In the genomic region with DNA sequence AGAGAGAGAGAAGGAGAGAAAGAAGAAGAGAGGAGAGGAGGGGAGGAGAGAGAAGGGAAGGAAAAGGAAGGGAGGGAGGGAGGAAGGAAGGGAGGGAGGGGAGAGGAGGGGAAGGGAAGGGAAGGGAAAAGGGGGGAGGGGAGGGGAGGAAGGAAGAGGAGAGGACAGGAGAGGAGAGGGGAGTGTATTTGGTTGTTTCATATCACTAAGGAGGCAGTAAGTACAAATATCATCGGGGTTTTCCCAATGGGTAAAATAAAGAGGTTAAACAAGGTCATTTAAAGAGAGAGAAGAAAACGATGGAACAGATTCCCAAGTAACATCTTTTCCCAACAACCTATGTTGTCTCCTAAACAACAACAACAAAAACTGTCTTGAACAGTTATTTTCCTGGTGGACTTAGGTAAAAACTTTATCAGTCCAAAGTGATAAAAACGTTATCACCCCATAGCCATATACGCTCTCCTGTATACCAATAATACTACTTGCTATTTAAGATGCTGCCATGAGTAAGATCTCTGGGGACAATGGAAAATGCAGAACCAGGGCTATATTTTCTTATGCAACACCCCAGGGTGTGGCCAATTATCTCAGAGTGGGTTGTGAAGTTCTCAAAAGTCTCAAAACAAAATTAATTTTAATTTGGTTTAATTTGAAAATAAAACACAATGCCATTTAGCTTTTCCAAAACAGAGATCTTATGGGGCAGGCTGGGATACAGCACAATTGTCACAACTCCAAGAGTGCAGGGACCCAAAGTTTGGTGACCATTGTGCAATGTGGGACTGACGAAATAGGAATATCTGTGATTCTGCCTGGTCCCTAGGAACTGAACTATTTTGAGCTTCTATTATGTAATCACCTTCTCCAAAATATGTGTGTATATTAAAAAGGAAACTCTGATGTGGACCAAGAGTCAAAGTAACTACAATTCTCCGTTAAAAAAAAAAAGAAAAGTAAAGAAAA, we compare ENCODE assay signal across 17 cellular contexts. TPM values are rescaled to one million over a fixed set of nuclear protein-coding genes. Genes with fewer than 3 reads are reported as not detected.
DNase-seq lines count a peak whose midpoint lies in the region; ATAC-seq and TF ChIP-seq lines count a peak whose summit lies in the region.
"Had no signal": no experiment of that assay in that cellular context is flagged by ENCODE, and none has a peak within 500 bp of the region (broad histone marks: within the 10 kb centered on the region; RNA-seq: fewer than 3 reads in every experiment).

No MANE protein-coding gene starts in this region.

- peak overlapping the region; percentile 95 to 100 (median 100) for H3K27ac Mint-ChIP-seq in CD14-positive monocyte

- DNase-seq in CD14-positive monocyte (ENCODE audit: low spot score): peak; percentile 65
- DNase-seq in OCI-M1 (lab: John Stamatoyannopoulos, UW): peak; percentile 86
- peak; percentile 18 for DNase-seq in fibroblast of peridontal ligament (ENCODE audit: extremely low read depth)
- DNase-seq in psoas muscle: no peak
- DNase-seq in OCI-M2 (lab: John Stamatoyannopoulos, UW; ENCODE audit: unreplicated experiment): no peak
- DNase-seq in activated CD4-positive, CD25-positive, alpha-beta regulatory T cell (lab: John Stamatoyannopoulos, UW): no peak
- DNase-seq: activated naive CD4-positive, alpha-beta T cell treated with Interleukin-2 at 50 U/mL for 16 hours; central memory CD4-positive, alpha-beta T cell; DND-41; H9; NCI-H1417; NCI-H510A treated with DMSO at 0.1 percent for 48 hours; SHP77 treated with DMSO at 0.1 percent for 48 hours had no signal

- TF ChIP-seq CTCF in CD14-positive monocyte (IDR thresholded peaks at IDR 0.05): no peak
- TF ChIP-seq CTCF in psoas muscle (IDR thresholded peaks at IDR 0.05): no peak

- no peaks in the 10 kb centered on the region for H3K4me1 ChIP-seq in psoas muscle

- WGBS in psoas muscle, 3 donors: 61 to 75% (median 65%) methylated on average over 6 of the region's 6 CpGs

- H3K4me1 Mint-ChIP-seq in CD14-positive monocyte: peaks cover 74% of the 10 kb centered on the region

- peak overlapping the region; percentile 41 to 80 for H3K4me3 Mint-ChIP-seq in CD14-positive monocyte
- H3K4me3 Mint-ChIP-seq: H9 had no signal

- peaks cover 0 to 3% (median 0%) of the 10 kb centered on the region in 7 donors for H3K9me3 Mint-ChIP-seq in CD14-positive monocyte
- H3K9me3 Mint-ChIP-seq: H9 had no signal

- peak overlapping the region; percentile 22 for H3K4me3 ChIP-seq in psoas muscle
- H3K4me3 ChIP-seq: ovary had no signal

- ATAC-seq in psoas muscle: peak in 1 of 4 donors; percentile 79
- ATAC-seq in HG02885 (IDR thresholded peaks at IDR 0.05; ENCODE audit: poor library complexity, unreplicated experiment): no peak
- ATAC-seq in GM19324 (IDR thresholded peaks at IDR 0.05; ENCODE audit: low FRiP score, unreplicated experiment): no peak

- no peak overlapping the region for H3K27ac ChIP-seq in psoas muscle
- H3K27ac ChIP-seq: epithelial cell of prostate had no signal

- no peaks in the 10 kb centered on the region for H3K27me3 ChIP-seq in psoas muscle (ENCODE audit: insufficient read depth in 3 of 3, low read length in 2 of 3)
- H3K27me3 ChIP-seq: ovary had no signal

- no peaks in the 10 kb centered on the region for H3K9me3 ChIP-seq in psoas muscle
- H3K9me3 ChIP-seq: ovary had no signal

- intact Hi-C loops in CD14-positive monocyte (cut with micrococcal nuclease): loop anchor here in 1 of 2 donors (5.0 kb wide), 1 partner anchor 43 kb away; a partner anchor contains a TSS
- intact Hi-C loops in psoas muscle (cut with DNase I): loop anchor here in 1 of 2 donors (5.0 kb wide), 1 partner anchor 43 kb away; a partner anchor contains a TSS

- peaks cover 15 to 17% of the 10 kb centered on the region in 2 donors for H3K36me3 Mint-ChIP-seq in CD14-positive monocyte

- H3K36me3 ChIP-seq in psoas muscle (ENCODE audit: insufficient read depth in 1 of 2, low read depth in 1 of 2): no peaks in the 10 kb centered on the region
- H3K36me3 ChIP-seq: ovary had no signal

- peaks cover 0 to 1% (median 0%) of the 10 kb centered on the region in 3 donors for H3K27me3 Mint-ChIP-seq in CD14-positive monocyte (ENCODE audit: low read depth in 3 of 3)

RNA-seq across cellular contexts. Expression of a gene that starts 43.3 kb away (rescaled TPM):
- polyA plus RNA-seq in CD14-positive monocyte: 1 to 10 TPM; 6.8 to 8.1 TPM
- 1 to 10 TPM in 1 of 4 donors, under 1 TPM in 3; 0.84 to 2.7 (median 0.94) TPM for total RNA-seq in psoas muscle
- polyA plus RNA-seq in psoas muscle: under 1 TPM; 0.31 to 0.52 (median 0.46) TPM

Comparison
In these comparisons a context has a peak if more than half of its experiments do, and no peak if none do; other contexts are left out.
1. DNase-seq: peak in CD14-positive monocyte (single experiment), OCI-M1 (single experiment) and fibroblast of peridontal ligament (single experiment); none in psoas muscle (0 of 2), OCI-M2 (single experiment) and activated CD4-positive, CD25-positive, alpha-beta regulatory T cell (0 of 4).
2. RNA of a gene that starts 43.3 kb away (polyA plus RNA-seq): 6.8 to 8.1 TPM in CD14-positive monocyte; 0.31 to 0.52 TPM in psoas muscle; every median in the first group is over 4 times any median in the second.